32 cellular contexts compared by ENCODE assay signal in the genomic region with DNA sequence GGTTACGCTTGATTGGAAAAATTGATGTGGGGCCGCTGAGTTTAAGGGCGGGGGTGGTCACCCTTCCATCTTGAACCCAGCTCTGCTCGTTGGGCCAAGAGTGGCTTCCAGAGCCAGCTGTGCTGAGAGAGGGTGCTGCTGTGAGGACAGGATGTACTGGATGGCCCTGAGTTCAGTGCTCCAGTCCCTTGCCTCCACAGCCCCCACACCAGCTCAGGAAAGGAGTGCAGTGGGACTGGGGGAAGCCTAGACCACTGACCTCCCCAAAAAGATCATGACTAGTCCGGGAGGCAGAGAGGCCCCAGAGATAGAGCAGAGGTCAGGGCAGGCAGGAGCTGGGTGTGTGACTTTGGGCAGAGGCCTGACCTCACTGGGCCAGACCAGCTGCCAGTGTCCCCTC. TPM values are rescaled to one million over a fixed set of nuclear protein-coding genes. Genes with fewer than 3 reads are reported as not detected.
DNase-seq lines count a peak whose midpoint lies in the region; ATAC-seq and TF ChIP-seq lines count a peak whose summit lies in the region.
"Had no signal": no experiment of that assay in that cellular context is flagged by ENCODE, and none has a peak within 500 bp of the region (broad histone marks: within the 10 kb centered on the region; RNA-seq: fewer than 3 reads in every experiment).

No MANE protein-coding gene starts in this region.

- H3K4me1 ChIP-seq in heart left ventricle, result peaks cover 0 to 77% (median 40%) of the 10 kb centered on the region in 12 donors
- peaks cover 19 to 70% (median 43%) of the 10 kb centered on the region in 9 donors for H3K4me1 ChIP-seq in heart right ventricle
- H3K4me1 ChIP-seq in gastrocnemius medialis, result peaks cover 0 to 19% of the 10 kb centered on the region in 2 donors
- H3K4me1 ChIP-seq in GM23248 (ENCODE audit: insufficient read depth), result peaks cover under 1% of the 10 kb centered on the region; the same call in 1 of the 2 replicates
- H3K4me1 ChIP-seq: prostate gland had no signal

- no peak overlapping the region for H3K27ac Mint-ChIP-seq in activated CD4-positive, alpha-beta memory T cell treated with anti-CD3 and anti-CD28 coated beads for 36 hours
- H3K27ac Mint-ChIP-seq: activated T-cell treated with anti-CD3 and anti-CD28 coated beads, Interleukin-2, amount 50 U/mL, for 24 hours; CD4-positive, alpha-beta memory T cell had no signal

- POLR2A ChIA-PET in activated CD4-positive, alpha-beta memory T cell treated with anti-CD3 and anti-CD28 coated beads for 36 hours (lab: Charles Lee), result no interaction called here

- intact Hi-C loops in heart left ventricle (cut with DNase I), result no loop called here
- intact Hi-C loops in Right ventricle myocardium inferior (cut with DNase I), result loop anchor here (5.0 kb wide), 2 partner anchors 134 to 899 kb away; no protein-coding TSS in a partner anchor
- intact Hi-C loops in heart right ventricle (cut with DNase I), result no loop called here
- intact Hi-C loops in gastrocnemius medialis (cut with DNase I; ENCODE audit: low total_unique reads), result no loop called here
- intact Hi-C loops in activated CD4-positive, alpha-beta memory T cell treated with anti-CD3 and anti-CD28 coated beads for 36 hours (cut with micrococcal nuclease), result no loop called here

- H3K9ac ChIP-seq in GM23248, result no peak overlapping the region

- DNase-seq in heart left ventricle (peak in 1 of 5 donors; percentile 32), Right ventricle myocardium inferior (ENCODE audit: missing footprints) (no peak), heart right ventricle (peak in 1 of 2 donors; percentile 24), gastrocnemius medialis (no peak), NCI-H510A treated with DMSO at 0.1 percent for 48 hours (lab: John Stamatoyannopoulos, UW) (no peak), GM23248 (no peak)
- no peak for DNase-seq in activated CD4-positive, alpha-beta memory T cell treated with anti-CD3 and anti-CD28 coated beads for 36 hours
- DNase-seq: activated CD4-positive, alpha-beta T cell treated with anti-CD3 and anti-CD28 coated beads for 48 hours; activated T-cell treated with anti-CD3 and anti-CD28 coated beads, Interleukin-2, amount 50 U/mL, for 24 hours; cerebellar nuclear complex; hypothalamus; midbrain; naive B cell; NCI-H1092; NCI-H1694; NCI-H446; NCI-H774; nucleus accumbens; sigmoid colon; stimulated activated CD4-positive, alpha-beta T cell treated with anti-CD3 and anti-CD28 coated beads, Interleukin-4, amount 100 ng/mL, for 24 hours; T-helper 9 cell had no signal

- H3K27me3 Mint-ChIP-seq in activated CD4-positive, alpha-beta memory T cell treated with anti-CD3 and anti-CD28 coated beads for 36 hours, result peaks cover 7% of the 10 kb centered on the region
- H3K27me3 Mint-ChIP-seq: activated T-cell treated with anti-CD3 and anti-CD28 coated beads, Interleukin-2, amount 50 U/mL, for 24 hours had no signal

- TF ChIP-seq POLR2A in heart left ventricle (IDR thresholded peaks at IDR 0.05), result no peak
- no peak for TF ChIP-seq POLR2A in gastrocnemius medialis (IDR thresholded peaks at IDR 0.05)

- no peaks in the 10 kb centered on the region for H3K79me2 ChIP-seq in GM23248 (ENCODE audit: insufficient read depth)

- H3K4me3 Mint-ChIP-seq in activated CD4-positive, alpha-beta memory T cell treated with anti-CD3 and anti-CD28 coated beads for 36 hours, result no peak overlapping the region
- H3K4me3 Mint-ChIP-seq: activated T-cell treated with anti-CD3 and anti-CD28 coated beads, Interleukin-2, amount 50 U/mL, for 24 hours; CD4-positive, alpha-beta memory T cell; type B pancreatic cell had no signal

- H3K4me2 ChIP-seq in GM23248 (ENCODE audit: unreplicated experiment), result no peak overlapping the region
- H3K4me2 ChIP-seq: A549 had no signal

- H3K9me3 ChIP-seq in heart left ventricle (no peaks in the 10 kb centered on the region), heart right ventricle (no peaks in the 10 kb centered on the region), gastrocnemius medialis (no peaks in the 10 kb centered on the region), GM23248 (ENCODE audit: low read depth) (no peaks in the 10 kb centered on the region)
- H3K9me3 ChIP-seq: A549, prostate gland, sigmoid colon had no signal

- 69 to 78% (median 73%) methylated on average over 5 of the region's 5 CpGs for WGBS in heart left ventricle, 4 donors
- 71 to 72% methylated on average over 5 of the region's 5 CpGs for WGBS in heart right ventricle, 2 donors
- WGBS in GM23248 (ENCODE audit: low coverage in 1 of 2, low lambda C conversion rate in 2 of 2, missing lambda C conversion rate in 2 of 2), 2 experiments, result 73 to 76% methylated on average over 5 of the region's 5 CpGs

- H3K27ac ChIP-seq in heart left ventricle (peak overlapping the region in 11 of 12 donors; percentile 4 to 67 (median 51)), heart right ventricle (peak overlapping the region in 9 of 10 donors; percentile 40 to 73 (median 56)), gastrocnemius medialis (peak overlapping the region; percentile 11 to 59 (median 53)), GM23248 (no peak overlapping the region)
- H3K27ac ChIP-seq: A549, prostate gland, VCaP had no signal

- in situ Hi-C loops in gastrocnemius medialis (cut with MboI; ENCODE audit: low sequenced_read_pairs in 4 of 4) (no loop called here), GM23248 (cut with MboI) (no loop called here)

- H3K9me2 ChIP-seq in GM23248 (ENCODE audit: insufficient read depth), result no peaks in the 10 kb centered on the region

- H2AFZ ChIP-seq in GM23248, result no peak overlapping the region

- peaks cover 3% of the 10 kb centered on the region for H3K4me1 Mint-ChIP-seq in activated CD4-positive, alpha-beta memory T cell treated with anti-CD3 and anti-CD28 coated beads for 36 hours (ENCODE audit: low read depth)
- H3K4me1 Mint-ChIP-seq: CD4-positive, alpha-beta memory T cell had no signal

- H3K27me3 ChIP-seq in heart left ventricle (no peaks in the 10 kb centered on the region), heart right ventricle (no peaks in the 10 kb centered on the region), gastrocnemius medialis (no peaks in the 10 kb centered on the region), GM23248 (replicated peaks; ENCODE audit: insufficient read depth) (peaks cover 3% of the 10 kb centered on the region; the same call in 1 of the 2 replicates)
- H3K27me3 ChIP-seq: sigmoid colon had no signal

- CTCF ChIA-PET in activated CD4-positive, alpha-beta memory T cell treated with anti-CD3 and anti-CD28 coated beads for 36 hours (lab: Charles Lee), result interaction anchor here (0.8 to 1.4 kb wide), 2 partner anchors 22 to 36 kb away, joined by 4 to 7 read pairs; no protein-coding TSS in a partner anchor

- TF ChIP-seq CTCF in heart left ventricle (IDR thresholded peaks at IDR 0.05), result no peak
- no peak for TF ChIP-seq CTCF in heart right ventricle (IDR thresholded peaks at IDR 0.05)
- TF ChIP-seq CTCF in gastrocnemius medialis (IDR thresholded peaks at IDR 0.05 in 4 of 5, conservative IDR thresholded peaks at IDR 0.05 in 1 of 5), result no peak

- no peaks in the 10 kb centered on the region for H3F3A ChIP-seq in GM23248 (ENCODE audit: insufficient read depth)

- no peaks in the 10 kb centered on the region for H3K9me3 Mint-ChIP-seq in activated CD4-positive, alpha-beta memory T cell treated with anti-CD3 and anti-CD28 coated beads for 36 hours
- H3K9me3 Mint-ChIP-seq: activated T-cell treated with anti-CD3 and anti-CD28 coated beads, Interleukin-2, amount 50 U/mL, for 24 hours; CD4-positive, alpha-beta memory T cell; naive B cell; type B pancreatic cell had no signal

- H3K36me3 Mint-ChIP-seq in activated CD4-positive, alpha-beta memory T cell treated with anti-CD3 and anti-CD28 coated beads for 36 hours, result no peaks in the 10 kb centered on the region
- H3K36me3 Mint-ChIP-seq: CD4-positive, alpha-beta memory T cell; naive B cell; type B pancreatic cell had no signal

- H3K4me3 ChIP-seq in heart left ventricle (no peak overlapping the region), heart right ventricle (no peak overlapping the region), gastrocnemius medialis (no peak overlapping the region), GM23248 (no peak overlapping the region)
- H3K4me3 ChIP-seq: A549, prostate gland, sigmoid colon had no signal

- ATAC-seq in heart left ventricle (peak in 1 of 4 donors; percentile 2), Right ventricle myocardium inferior (no peak), heart right ventricle (peak in 1 of 8 donors; percentile 3), gastrocnemius medialis (no peak)
- ATAC-seq in activated CD4-positive, CD25-positive, alpha-beta regulatory T cell treated with anti-CD3 and anti-CD28 coated beads, Interleukin-2, amount 50 U/mL, for 24 hours, result no peak
- ATAC-seq: A549, left lobe of liver had no signal

- no peaks in the 10 kb centered on the region for H4K20me1 ChIP-seq in GM23248 (ENCODE audit: insufficient read depth)

- H3K36me3 ChIP-seq in heart left ventricle (no peaks in the 10 kb centered on the region), heart right ventricle (no peaks in the 10 kb centered on the region), gastrocnemius medialis (no peaks in the 10 kb centered on the region), GM23248 (ENCODE audit: low read depth) (no peaks in the 10 kb centered on the region)
- H3K36me3 ChIP-seq: prostate gland, sigmoid colon had no signal

RNA-seq across cellular contexts. Expression of a gene that starts 4.0 kb away (rescaled TPM):
- total RNA-seq in heart left ventricle, result 10 to 100 TPM in 2 of 9 donors, 1 to 10 TPM in 7; 2.1 to 15.6 (median 6.0) TPM
- 10 to 100 TPM in 1 of 2 donors, 1 to 10 TPM in 1; 6.5 to 23.4 TPM for polyA plus RNA-seq in heart left ventricle
- 12.7 TPM for total RNA-seq in Right ventricle myocardium inferior
- 10 to 100 TPM in 2 of 10 donors, 1 to 10 TPM in 8; 1.5 to 18.5 (median 3.0) TPM for total RNA-seq in heart right ventricle
- 10 to 100 TPM; 12.8 to 89.8 TPM for polyA plus RNA-seq in heart right ventricle
- 1 to 10 TPM; 2.3 to 7.9 (median 7.3) TPM for total RNA-seq in gastrocnemius medialis
- 1.3 TPM in 1 of 2 replicates, not detected in the other for total RNA-seq in GM23248 (2014; rRNA removed; shearing (Covaris generic))
- 0.37 and 0.60 TPM in 2 replicates for polyA plus RNA-seq in GM23248 (2016; fragmentation: Nextera tagmentation; extraction: Ambion mirVana)
- total RNA-seq in activated CD4-positive, alpha-beta memory T cell treated with anti-CD3 and anti-CD28 coated beads for 36 hours, result not detected
- total RNA-seq: CD4-positive, alpha-beta memory T cell had no signal
- polyA plus RNA-seq: CD4-positive, alpha-beta memory T cell had no signal

RNA-seq across cellular contexts. Expression of a gene that starts 10.3 kb away (rescaled TPM):
- total RNA-seq in heart left ventricle (over 10,000 TPM in 1 of 9 donors, 1,000 to 10,000 TPM in 8; 4,961 to 10,676 (median 6,839) TPM), Right ventricle myocardium inferior (11,437 TPM), heart right ventricle (1,000 to 10,000 TPM; 5,377 to 9,904 (median 7,431) TPM), gastrocnemius medialis (100 to 1,000 TPM in 2 of 4 donors, 10 to 100 TPM in 2; 42.5 to 544 (median 281) TPM)
- polyA plus RNA-seq in heart left ventricle (over 10,000 TPM in 1 of 2 donors, 1,000 to 10,000 TPM in 1; 5,594 to 12,544 TPM), heart right ventricle (1,000 to 10,000 TPM; 7,541 to 8,578 TPM), GM23248 (2016; fragmentation: Nextera tagmentation; extraction: Ambion mirVana) (0.68 TPM in 1 of 2 replicates, not detected in the other)
- total RNA-seq in GM23248 (2014; rRNA removed; shearing (Covaris generic)), result not detected in 2 replicates
- not detected for total RNA-seq in activated CD4-positive, alpha-beta memory T cell treated with anti-CD3 and anti-CD28 coated beads for 36 hours
- total RNA-seq: CD4-positive, alpha-beta memory T cell; dermis microvascular lymphatic vessel endothelial cell; frontal cortex; H4; HT1080 had no signal
- polyA plus RNA-seq: CD4-positive, alpha-beta memory T cell had no signal

Comparison
In these comparisons a context has a peak if more than half of its experiments do, and no peak if none do; other contexts are left out.
1. RNA of a gene that starts 10.3 kb away (total RNA-seq): 11,437 TPM in Right ventricle myocardium inferior (single experiment), 5,377 to 9,904 TPM in heart right ventricle, 4,961 to 10,676 TPM in heart left ventricle and 42.5 to 544 TPM in gastrocnemius medialis; not detected in GM23248 and not detected in activated CD4-positive, alpha-beta memory T cell treated with anti-CD3 and anti-CD28 coated beads for 36 hours; every median in the first group is over 10 times any median in the second.